2 cellular contexts compared by ENCODE assay signal in genomic region chr1:43499882-43500281, GRCh38.
TF ChIP-seq lines count a peak whose summit lies in the region.

No MANE protein-coding gene starts in this region.

TF ChIP-seq in IMR-90, 13 proteins besides CTCF, POLR2A, EP300 and RAD21:
- no peak for TF ChIP-seq RFX5 (IDR thresholded peaks at IDR 0.05; ENCODE audit: low read depth, low read length)
- no peak for TF ChIP-seq MAFK (IDR thresholded peaks at IDR 0.05; ENCODE audit: low read depth, low read length)
- TF ChIP-seq RCOR1 (IDR thresholded peaks at IDR 0.05; ENCODE audit: insufficient replicate concordance, low read length), result no peak
- no peak for TF ChIP-seq FOS (IDR thresholded peaks at IDR 0.05; ENCODE audit: low read depth, low read length)
- no peak for TF ChIP-seq CEBPB (IDR thresholded peaks at IDR 0.05; ENCODE audit: low read depth, low read length)
- no peak for TF ChIP-seq NFE2L2 (IDR thresholded peaks at IDR 0.05; ENCODE audit: low read depth, low read length)
- TF ChIP-seq MAZ (IDR thresholded peaks at IDR 0.05; ENCODE audit: borderline replicate concordance, low read depth, low read length), result no peak
- TF ChIP-seq ELK1 (IDR thresholded peaks at IDR 0.05; ENCODE audit: borderline replicate concordance, low read depth, low read length), result no peak
- TF ChIP-seq BHLHE40 (IDR thresholded peaks at IDR 0.05; ENCODE audit: low read depth, low read length), result no peak
- no peak for TF ChIP-seq MXI1 (IDR thresholded peaks at IDR 0.05; ENCODE audit: borderline replicate concordance, low read depth, low read length)
- no peak for TF ChIP-seq SMC3 (IDR thresholded peaks at IDR 0.05; ENCODE audit: low read depth, low read length)
TF ChIP-seq in IMR-90: peak in this region for 0.

TF ChIP-seq in H1, 55 proteins besides CTCF, POLR2A, EP300 and RAD21:
- TF ChIP-seq CTBP2 (IDR thresholded peaks at IDR 0.05; ENCODE audit: borderline replicate concordance, insufficient read depth, insufficient read length, low read length), result no peak
- no peak for TF ChIP-seq TEAD4 (IDR thresholded peaks at IDR 0.05; ENCODE audit: low read depth, low read length)
- TF ChIP-seq ATF3 (IDR thresholded peaks at IDR 0.05; ENCODE audit: insufficient read depth, low read depth, low read length), result no peak
- TF ChIP-seq USF2 (IDR thresholded peaks at IDR 0.05; ENCODE audit: low read length), result no peak
- no peak for TF ChIP-seq RFX5 (IDR thresholded peaks at IDR 0.05; ENCODE audit: borderline replicate concordance, low read depth, low read length)
- no peak for TF ChIP-seq PHF8 (conservative IDR thresholded peaks at IDR 0.05; ENCODE audit: low read depth, low read length)
- TF ChIP-seq SP4 (IDR thresholded peaks at IDR 0.05; ENCODE audit: low read length), result no peak
- no peak for TF ChIP-seq POU5F1 (IDR thresholded peaks at IDR 0.05; ENCODE audit: low read depth, low read length)
- TF ChIP-seq SIRT6 (IDR thresholded peaks at IDR 0.05; ENCODE audit: low read length), result no peak
- no peak for TF ChIP-seq RBBP5 (IDR thresholded peaks at IDR 0.05; ENCODE audit: borderline replicate concordance, low read depth, low read length)
- no peak for TF ChIP-seq POLR2AphosphoS5 (IDR thresholded peaks at IDR 0.05; ENCODE audit: low read depth, low read length)
- no peak for TF ChIP-seq HDAC6 (IDR thresholded peaks at IDR 0.05; ENCODE audit: low read depth, low read length)
- no peak for TF ChIP-seq JUND (IDR thresholded peaks at IDR 0.05; ENCODE audit: low read length)
- TF ChIP-seq EZH2 (IDR thresholded peaks at IDR 0.05; ENCODE audit: low read depth, low read length, severe bottlenecking), result no peak
- TF ChIP-seq SRF (IDR thresholded peaks at IDR 0.05; ENCODE audit: low read depth, low read length), result no peak
- TF ChIP-seq CHD1 (IDR thresholded peaks at IDR 0.05; ENCODE audit: low read depth, low read length), result no peak
- TF ChIP-seq GTF2F1 (IDR thresholded peaks at IDR 0.05; ENCODE audit: borderline replicate concordance, low read depth, low read length), result no peak
- no peak for TF ChIP-seq CBX8 (IDR thresholded peaks at IDR 0.05; ENCODE audit: borderline replicate concordance, low read depth, low read length)
- TF ChIP-seq NRF1 (IDR thresholded peaks at IDR 0.05; ENCODE audit: low read depth, low read length), result no peak
